Comparison of ENCODE assay signal across 11 cellular contexts in the genomic region with DNA sequence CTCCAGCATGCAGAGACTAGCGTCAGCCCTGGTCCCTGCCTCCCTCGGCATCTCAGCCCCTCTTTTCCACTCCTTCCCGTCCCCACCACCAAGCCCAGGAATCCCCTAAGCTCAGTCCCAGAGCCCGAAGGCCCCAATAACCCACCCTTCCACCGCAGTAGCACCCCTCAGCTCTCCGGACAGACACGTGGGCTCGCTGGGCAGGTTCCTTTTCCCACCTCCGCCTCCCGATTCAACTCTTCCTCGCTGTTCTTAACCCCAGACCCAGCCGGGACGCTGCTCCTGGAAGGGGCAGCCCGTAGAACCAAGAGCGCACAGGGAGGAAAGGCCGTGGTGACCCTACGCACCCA. TPM values are rescaled to one million over a fixed set of nuclear protein-coding genes. Genes with fewer than 3 reads are reported as not detected.
A peak's percentile ranks its signal among the peaks of the same experiment; 100 is the strongest.
DNase-seq lines count a peak whose midpoint lies in the region; ATAC-seq and TF ChIP-seq lines count a peak whose summit lies in the region.
"Had no signal": no experiment of that assay in that cellular context is flagged by ENCODE, and none has a peak within 500 bp of the region (broad histone marks: within the 10 kb centered on the region; RNA-seq: fewer than 3 reads in every experiment).

No MANE protein-coding gene starts in this region.

- H3K4me2 ChIP-seq in OCI-LY7 (ENCODE audit: low read length) = no peak overlapping the region

- POLR2A ChIA-PET in OCI-LY7 (lab: Charles Lee) = no interaction called here

- BruUV-seq in OCI-LY7 (replicated peaks; lab: Mats Ljungman, UMichigan) = no TSS peak

- H3K4me3 ChIP-seq in OCI-LY7 (ENCODE audit: low read depth, low read length, poor library complexity, severe bottlenecking) = no peak overlapping the region

- no peaks in the 10 kb centered on the region for H3K36me3 Mint-ChIP-seq in activated naive CD8-positive, alpha-beta T cell
- no peaks in the 10 kb centered on the region for H3K36me3 Mint-ChIP-seq in memory B cell
- H3K36me3 Mint-ChIP-seq in T-helper 2 cell treated with Interferon-gamma antibody and Interleukin-4, amounts not matched to agents 5 μg/mL and 100 μg/mL, for 36 hours (ENCODE audit: low read depth) = no peaks in the 10 kb centered on the region

- H3K4me3 Mint-ChIP-seq in activated naive CD8-positive, alpha-beta T cell = peak overlapping the region; percentile 68
- H3K4me3 Mint-ChIP-seq in memory B cell = peak overlapping the region; percentile 28
- H3K4me3 Mint-ChIP-seq in stimulated activated naive CD8-positive, alpha-beta T cell treated with anti-CD3 and anti-CD28 coated beads, Interleukin-15, amount 100 ng/mL, for 72 hours = peak overlapping the region; percentile 67 to 75
- H3K4me3 Mint-ChIP-seq in T-helper 2 cell treated with Interferon-gamma antibody and Interleukin-4, amounts not matched to agents 5 μg/mL and 100 μg/mL, for 36 hours = no peak overlapping the region

- H4K20me1 ChIP-seq in OCI-LY7 (ENCODE audit: insufficient read depth, low read length) = no peaks in the 10 kb centered on the region

- no peaks in the 10 kb centered on the region for H3K4me1 ChIP-seq in OCI-LY7 (ENCODE audit: insufficient read depth, low read length, poor library complexity, severe bottlenecking)

- no peaks in the 10 kb centered on the region for H3K9me3 ChIP-seq in OCI-LY7 (ENCODE audit: low read length)

- H3K27ac Mint-ChIP-seq in activated naive CD8-positive, alpha-beta T cell = no peak overlapping the region
- H3K27ac Mint-ChIP-seq in memory B cell = no peak overlapping the region
- H3K27ac Mint-ChIP-seq in stimulated activated naive CD8-positive, alpha-beta T cell treated with anti-CD3 and anti-CD28 coated beads, Interleukin-15, amount 100 ng/mL, for 72 hours = no peak overlapping the region
- H3K27ac Mint-ChIP-seq in T-helper 2 cell treated with Interferon-gamma antibody and Interleukin-4, amounts not matched to agents 5 μg/mL and 100 μg/mL, for 36 hours = no peak overlapping the region

- H3K79me2 ChIP-seq in OCI-LY7 (ENCODE audit: insufficient read depth, low read depth, low read length) = no peaks in the 10 kb centered on the region

- peaks cover 35% of the 10 kb centered on the region for H3K27me3 Mint-ChIP-seq in activated naive CD8-positive, alpha-beta T cell
- H3K27me3 Mint-ChIP-seq in memory B cell = peaks cover 26% of the 10 kb centered on the region
- H3K27me3 Mint-ChIP-seq in stimulated activated naive CD8-positive, alpha-beta T cell treated with anti-CD3 and anti-CD28 coated beads, Interleukin-15, amount 100 ng/mL, for 72 hours = peaks cover 96% of the 10 kb centered on the region
- peaks cover 69% of the 10 kb centered on the region for H3K27me3 Mint-ChIP-seq in T-helper 2 cell treated with Interferon-gamma antibody and Interleukin-4, amounts not matched to agents 5 μg/mL and 100 μg/mL, for 36 hours (ENCODE audit: low read depth)

- peaks cover 21% of the 10 kb centered on the region for H3K4me1 Mint-ChIP-seq in activated naive CD8-positive, alpha-beta T cell (ENCODE audit: low read depth)
- peaks cover 13% of the 10 kb centered on the region for H3K4me1 Mint-ChIP-seq in memory B cell
- peaks cover 30% of the 10 kb centered on the region for H3K4me1 Mint-ChIP-seq in stimulated activated naive CD8-positive, alpha-beta T cell treated with anti-CD3 and anti-CD28 coated beads, Interleukin-15, amount 100 ng/mL, for 72 hours
- H3K4me1 Mint-ChIP-seq in T-helper 2 cell treated with Interferon-gamma antibody and Interleukin-4, amounts not matched to agents 5 μg/mL and 100 μg/mL, for 36 hours (ENCODE audit: low read depth) = peaks cover 2% of the 10 kb centered on the region

- H3K36me3 ChIP-seq in OCI-LY7 (ENCODE audit: insufficient read depth, low read length) = no peaks in the 10 kb centered on the region

- no peaks in the 10 kb centered on the region for H3K9me3 Mint-ChIP-seq in activated naive CD8-positive, alpha-beta T cell (ENCODE audit: low read depth)
- no peaks in the 10 kb centered on the region for H3K9me3 Mint-ChIP-seq in memory B cell
- no peaks in the 10 kb centered on the region for H3K9me3 Mint-ChIP-seq in stimulated activated naive CD8-positive, alpha-beta T cell treated with anti-CD3 and anti-CD28 coated beads, Interleukin-15, amount 100 ng/mL, for 72 hours
- no peaks in the 10 kb centered on the region for H3K9me3 Mint-ChIP-seq in T-helper 2 cell treated with Interferon-gamma antibody and Interleukin-4, amounts not matched to agents 5 μg/mL and 100 μg/mL, for 36 hours

- CTCF ChIA-PET in OCI-LY7 (lab: Charles Lee; ENCODE audit: unreplicated experiment) = no interaction called here

- intact Hi-C loops in OCI-LY7 (cut with micrococcal nuclease; ENCODE audit: unreplicated experiment) = loop anchor here (2.0 to 5.0 kb wide), 2 partner anchors 43 to 235 kb away; no protein-coding TSS in a partner anchor

- no peak for ATAC-seq in memory B cell (ENCODE audit: low read depth)
- ATAC-seq in stimulated activated naive CD8-positive, alpha-beta T cell treated with anti-CD3 and anti-CD28 coated beads, Interleukin-15, amount 100 ng/mL, for 72 hours = no peak

- no peak for TF ChIP-seq CTCF in OCI-LY7 (conservative IDR thresholded peaks at IDR 0.05; ENCODE audit: low read length)

- DNase-seq in HT-29 (ENCODE audit: low spot score) (peak; percentile 38), memory B cell (ENCODE audit: low spot score in 2 of 2) (no peak), OCI-LY7 (ENCODE audit: low spot score) (no peak), NOMO-1 (lab: John Stamatoyannopoulos, UW; ENCODE audit: unreplicated experiment in 2 of 2) (no peak), glomerular visceral epithelial cell (ENCODE audit: extremely low spot score) (no peak)
- no peak for DNase-seq in stimulated activated naive CD8-positive, alpha-beta T cell treated with anti-CD3 and anti-CD28 coated beads, Interleukin-15, amount 100 ng/mL, for 72 hours
- DNase-seq in T-helper 2 cell treated with Interferon-gamma antibody and Interleukin-4, amounts not matched to agents 5 μg/mL and 100 μg/mL, for 36 hours (ENCODE audit: low spot score) = no peak
- DNase-seq: NCI-H1930 had no signal

- no peak overlapping the region for H2AFZ ChIP-seq in OCI-LY7 (ENCODE audit: low read length)

- H3K9me2 ChIP-seq in OCI-LY7 (ENCODE audit: insufficient read depth, low read length) = no peaks in the 10 kb centered on the region

- H3K27ac ChIP-seq in OCI-LY7 (ENCODE audit: low read depth, low read length, poor library complexity, severe bottlenecking) = no peak overlapping the region

RNA-seq across cellular contexts. Expression of a gene that starts 1.4 kb away (rescaled TPM):
- total RNA-seq in HT-29 (2014; rRNA removed; shearing (Covaris generic)) = 12.3 and 13.4 TPM in 2 replicates
- not detected in 2 replicates for total RNA-seq in OCI-LY7 (2014; rRNA removed; shearing (Covaris generic))
- not detected in 2 replicates for total RNA-seq in OCI-LY7 (2022)
- total RNA-seq: aorta, myocyte had no signal

RNA-seq across cellular contexts. Expression of a gene that starts 18.0 kb away (rescaled TPM):
- total RNA-seq in HT-29 (2014; rRNA removed; shearing (Covaris generic)) = not detected in 2 replicates
- not detected in 2 replicates for total RNA-seq in OCI-LY7 (2014; rRNA removed; shearing (Covaris generic))
- not detected in 2 replicates for total RNA-seq in OCI-LY7 (2022)
- total RNA-seq: aorta had no signal

Comparison
In these comparisons a context has a peak if more than half of its experiments do, and no peak if none do; other contexts are left out.
1. RNA of a gene that starts 1.4 kb away (total RNA-seq): 12.3 to 13.4 TPM in HT-29; not detected in OCI-LY7; every median in the first group is over 10 times any median in the second.